1 cellular context compared by ENCODE assay signal in the genomic region with DNA sequence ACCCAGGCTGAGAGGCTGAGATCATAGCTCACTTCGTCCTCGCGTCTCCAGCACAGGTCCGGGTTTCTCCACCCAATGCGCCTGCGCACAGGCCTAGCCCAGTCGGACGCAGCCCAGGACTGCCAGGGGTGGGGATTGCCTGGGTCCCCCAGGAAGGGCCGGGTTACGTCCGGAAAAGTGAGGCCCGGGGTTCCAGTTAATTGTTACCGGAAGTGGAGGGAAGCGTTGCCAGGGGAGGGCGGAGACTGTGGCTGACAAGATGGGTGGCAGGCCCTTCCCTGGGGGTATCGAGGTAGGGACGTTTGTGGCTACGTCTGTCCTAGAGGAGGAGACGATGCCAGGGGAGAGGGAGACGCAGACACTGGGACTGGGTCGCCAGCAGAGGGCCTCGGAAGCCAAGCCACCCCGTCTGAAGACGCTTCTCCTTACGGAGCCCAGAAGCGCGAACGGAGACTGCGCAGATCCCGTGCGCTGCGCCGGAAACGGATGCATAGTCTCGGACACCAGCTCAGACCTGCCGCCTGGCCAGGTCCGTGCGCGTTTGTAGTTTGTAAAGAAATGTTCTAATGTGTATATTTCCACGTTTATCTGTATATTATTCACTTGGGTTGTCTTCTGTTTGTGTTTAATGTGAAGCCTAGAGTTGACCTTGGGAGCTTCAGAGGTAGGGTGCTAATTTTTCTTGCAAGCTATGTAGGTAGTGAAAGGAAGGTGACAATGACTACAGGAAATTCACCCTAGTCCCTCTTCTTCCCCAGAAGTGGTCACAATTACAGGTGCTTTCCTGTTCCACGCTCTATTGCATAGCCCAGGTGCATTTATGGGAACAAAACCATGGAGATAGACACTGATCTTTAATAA.
TF ChIP-seq lines count a peak whose summit lies in the region.

No MANE protein-coding gene starts in this region.

TF ChIP-seq in K562, 482 proteins besides CTCF, POLR2A, EP300 and RAD21 (continued from another document and continues in another):
- TF ChIP-seq, protein P1, sequence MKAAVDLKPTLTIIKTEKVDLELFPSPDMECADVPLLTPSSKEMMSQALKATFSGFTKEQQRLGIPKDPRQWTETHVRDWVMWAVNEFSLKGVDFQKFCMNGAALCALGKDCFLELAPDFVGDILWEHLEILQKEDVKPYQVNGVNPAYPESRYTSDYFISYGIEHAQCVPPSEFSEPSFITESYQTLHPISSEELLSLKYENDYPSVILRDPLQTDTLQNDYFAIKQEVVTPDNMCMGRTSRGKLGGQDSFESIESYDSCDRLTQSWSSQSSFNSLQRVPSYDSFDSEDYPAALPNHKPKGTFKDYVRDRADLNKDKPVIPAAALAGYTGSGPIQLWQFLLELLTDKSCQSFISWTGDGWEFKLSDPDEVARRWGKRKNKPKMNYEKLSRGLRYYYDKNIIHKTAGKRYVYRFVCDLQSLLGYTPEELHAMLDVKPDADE (conservative IDR thresholded peaks at IDR 0.05; ENCODE audit: control insufficient read depth, low read depth, low read length): no peak
- TF ChIP-seq ZNF644 (tag; IDR thresholded peaks at IDR 0.05; ENCODE audit: low read depth): no peak
- TF ChIP-seq, protein P2, sequence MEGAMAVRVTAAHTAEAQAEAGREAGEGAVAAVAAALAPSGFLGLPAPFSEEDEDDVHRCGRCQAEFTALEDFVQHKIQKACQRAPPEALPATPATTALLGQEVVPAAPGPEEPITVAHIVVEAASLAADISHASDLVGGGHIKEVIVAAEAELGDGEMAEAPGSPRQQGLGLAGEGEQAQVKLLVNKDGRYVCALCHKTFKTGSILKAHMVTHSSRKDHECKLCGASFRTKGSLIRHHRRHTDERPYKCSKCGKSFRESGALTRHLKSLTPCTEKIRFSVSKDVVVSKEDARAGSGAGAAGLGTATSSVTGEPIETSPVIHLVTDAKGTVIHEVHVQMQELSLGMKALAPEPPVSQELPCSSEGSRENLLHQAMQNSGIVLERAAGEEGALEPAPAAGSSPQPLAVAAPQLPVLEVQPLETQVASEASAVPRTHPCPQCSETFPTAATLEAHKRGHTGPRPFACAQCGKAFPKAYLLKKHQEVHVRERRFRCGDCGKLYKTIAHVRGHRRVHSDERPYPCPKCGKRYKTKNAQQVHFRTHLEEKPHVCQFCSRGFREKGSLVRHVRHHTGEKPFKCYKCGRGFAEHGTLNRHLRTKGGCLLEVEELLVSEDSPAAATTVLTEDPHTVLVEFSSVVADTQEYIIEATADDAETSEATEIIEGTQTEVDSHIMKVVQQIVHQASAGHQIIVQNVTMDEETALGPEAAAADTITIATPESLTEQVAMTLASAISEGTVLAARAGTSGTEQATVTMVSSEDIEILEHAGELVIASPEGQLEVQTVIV (CRISPR knock-in tag; IDR thresholded peaks at IDR 0.05; ENCODE audit: borderline replicate concordance): no peak
- TF ChIP-seq HIVEP1 (CRISPR knock-in tag; IDR thresholded peaks at IDR 0.05): no peak
- peak; percentile 87 for TF ChIP-seq GATAD2A (IDR thresholded peaks at IDR 0.05)
- no peak for TF ChIP-seq SRSF9 (IDR thresholded peaks at IDR 0.05; ENCODE audit: borderline replicate concordance, low read depth, low read length)
- no peak for TF ChIP-seq RBM17 (IDR thresholded peaks at IDR 0.05; ENCODE audit: borderline replicate concordance, low read depth, low read length)
- TF ChIP-seq C11orf30 (IDR thresholded peaks at IDR 0.05; ENCODE audit: low read depth): peak; percentile 82
- no peak for TF ChIP-seq RFX7 (CRISPR knock-in tag; IDR thresholded peaks at IDR 0.05)
- no peak for TF ChIP-seq FOXP1 (CRISPR knock-in tag; IDR thresholded peaks at IDR 0.05)
- no peak for TF ChIP-seq MCM2 (IDR thresholded peaks at IDR 0.05; ENCODE audit: low read depth)
- no peak for TF ChIP-seq ZNF584 (CRISPR knock-in tag; IDR thresholded peaks at IDR 0.05; ENCODE audit: low read depth)
- TF ChIP-seq, protein P3, sequence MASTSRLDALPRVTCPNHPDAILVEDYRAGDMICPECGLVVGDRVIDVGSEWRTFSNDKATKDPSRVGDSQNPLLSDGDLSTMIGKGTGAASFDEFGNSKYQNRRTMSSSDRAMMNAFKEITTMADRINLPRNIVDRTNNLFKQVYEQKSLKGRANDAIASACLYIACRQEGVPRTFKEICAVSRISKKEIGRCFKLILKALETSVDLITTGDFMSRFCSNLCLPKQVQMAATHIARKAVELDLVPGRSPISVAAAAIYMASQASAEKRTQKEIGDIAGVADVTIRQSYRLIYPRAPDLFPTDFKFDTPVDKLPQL (IDR thresholded peaks at IDR 0.05; ENCODE audit: extremely low read depth, insufficient read length): no peak
- TF ChIP-seq CHD4 (IDR thresholded peaks at IDR 0.05; ENCODE audit: insufficient read depth, insufficient replicate concordance, low read depth, low read length, poor library complexity, severe bottlenecking): no peak
- 0 out of 2 replicates have a peak, but pooled peaks have one; percentile 6 for TF ChIP-seq ZSCAN32 (CRISPR knock-in tag; IDR thresholded peaks at IDR 0.05)
- no peak for TF ChIP-seq CBFA2T2 (conservative IDR thresholded peaks at IDR 0.05)
- TF ChIP-seq TOE1 (IDR thresholded peaks at IDR 0.05; ENCODE audit: borderline replicate concordance): peak; percentile 72
- TF ChIP-seq TOE1 (CRISPR knock-in tag; IDR thresholded peaks at IDR 0.05; ENCODE audit: borderline replicate concordance, low read depth): 0 out of 2 replicates have a peak, but pooled peaks have one; percentile 49
- TF ChIP-seq ZNF263 (CRISPR knock-in tag; IDR thresholded peaks at IDR 0.05; ENCODE audit: borderline replicate concordance): 0 out of 2 replicates have a peak, but pooled peaks have one; percentile 25
- TF ChIP-seq ZNF717 (CRISPR knock-in tag; IDR thresholded peaks at IDR 0.05): 0 out of 2 replicates have a peak, but pooled peaks have one; percentile 63
- no peak for TF ChIP-seq RBM39 (optimal IDR thresholded peaks at IDR 0.05; ENCODE audit: low read depth, low read length)
- TF ChIP-seq JUN (IDR thresholded peaks at IDR 0.05; ENCODE audit: borderline replicate concordance, low read depth, low read length): no peak
- no peak for TF ChIP-seq JUN (CRISPR knock-in tag; IDR thresholded peaks at IDR 0.05; ENCODE audit: borderline replicate concordance)
- TF ChIP-seq XRCC4 (IDR thresholded peaks at IDR 0.05; ENCODE audit: extremely low read depth, insufficient read depth, insufficient read length): no peak
- TF ChIP-seq NFRKB (IDR thresholded peaks at IDR 0.05; ENCODE audit: low read depth): no peak; the same call in 1 of the 2 replicates
- TF ChIP-seq CAMTA2 (CRISPR knock-in tag; conservative IDR thresholded peaks at IDR 0.05): peak; percentile 92
- TF ChIP-seq ZBTB8A (IDR thresholded peaks at IDR 0.05; ENCODE audit: partially characterized antibody): no peak
- TF ChIP-seq, protein P4, sequence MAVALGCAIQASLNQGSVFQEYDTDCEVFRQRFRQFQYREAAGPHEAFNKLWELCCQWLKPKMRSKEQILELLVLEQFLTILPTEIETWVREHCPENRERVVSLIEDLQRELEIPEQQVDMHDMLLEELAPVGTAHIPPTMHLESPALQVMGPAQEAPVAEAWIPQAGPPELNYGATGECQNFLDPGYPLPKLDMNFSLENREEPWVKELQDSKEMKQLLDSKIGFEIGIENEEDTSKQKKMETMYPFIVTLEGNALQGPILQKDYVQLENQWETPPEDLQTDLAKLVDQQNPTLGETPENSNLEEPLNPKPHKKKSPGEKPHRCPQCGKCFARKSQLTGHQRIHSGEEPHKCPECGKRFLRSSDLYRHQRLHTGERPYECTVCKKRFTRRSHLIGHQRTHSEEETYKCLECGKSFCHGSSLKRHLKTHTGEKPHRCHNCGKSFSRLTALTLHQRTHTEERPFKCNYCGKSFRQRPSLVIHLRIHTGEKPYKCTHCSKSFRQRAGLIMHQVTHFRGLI (CRISPR knock-in tag; IDR thresholded peaks at IDR 0.05): 0 out of 2 replicates have a peak, but pooled peaks have one; percentile 57
- TF ChIP-seq SMARCE1 (IDR thresholded peaks at IDR 0.05): 0 out of 2 replicates have a peak, but pooled peaks have one; percentile 9
- TF ChIP-seq HOXB6 (CRISPR knock-in tag; IDR thresholded peaks at IDR 0.05; ENCODE audit: borderline replicate concordance): no peak
- TF ChIP-seq, protein P5, sequence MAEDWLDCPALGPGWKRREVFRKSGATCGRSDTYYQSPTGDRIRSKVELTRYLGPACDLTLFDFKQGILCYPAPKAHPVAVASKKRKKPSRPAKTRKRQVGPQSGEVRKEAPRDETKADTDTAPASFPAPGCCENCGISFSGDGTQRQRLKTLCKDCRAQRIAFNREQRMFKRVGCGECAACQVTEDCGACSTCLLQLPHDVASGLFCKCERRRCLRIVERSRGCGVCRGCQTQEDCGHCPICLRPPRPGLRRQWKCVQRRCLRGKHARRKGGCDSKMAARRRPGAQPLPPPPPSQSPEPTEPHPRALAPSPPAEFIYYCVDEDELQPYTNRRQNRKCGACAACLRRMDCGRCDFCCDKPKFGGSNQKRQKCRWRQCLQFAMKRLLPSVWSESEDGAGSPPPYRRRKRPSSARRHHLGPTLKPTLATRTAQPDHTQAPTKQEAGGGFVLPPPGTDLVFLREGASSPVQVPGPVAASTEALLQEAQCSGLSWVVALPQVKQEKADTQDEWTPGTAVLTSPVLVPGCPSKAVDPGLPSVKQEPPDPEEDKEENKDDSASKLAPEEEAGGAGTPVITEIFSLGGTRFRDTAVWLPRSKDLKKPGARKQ (CRISPR knock-in tag; IDR thresholded peaks at IDR 0.05): no peak
- no peak for TF ChIP-seq SNRNP70 (optimal IDR thresholded peaks at IDR 0.05; ENCODE audit: low read depth, low read length)
- TF ChIP-seq LEF1 (IDR thresholded peaks at IDR 0.05): no peak
- no peak for TF ChIP-seq CBX8 (IDR thresholded peaks at IDR 0.05; ENCODE audit: borderline replicate concordance, extremely low read depth, low read depth, low read length, poor library complexity, severe bottlenecking)
- no peak; a peak in 1 of 4 replicates for TF ChIP-seq ARNT (IDR thresholded peaks at IDR 0.05)
- TF ChIP-seq, protein P6, sequence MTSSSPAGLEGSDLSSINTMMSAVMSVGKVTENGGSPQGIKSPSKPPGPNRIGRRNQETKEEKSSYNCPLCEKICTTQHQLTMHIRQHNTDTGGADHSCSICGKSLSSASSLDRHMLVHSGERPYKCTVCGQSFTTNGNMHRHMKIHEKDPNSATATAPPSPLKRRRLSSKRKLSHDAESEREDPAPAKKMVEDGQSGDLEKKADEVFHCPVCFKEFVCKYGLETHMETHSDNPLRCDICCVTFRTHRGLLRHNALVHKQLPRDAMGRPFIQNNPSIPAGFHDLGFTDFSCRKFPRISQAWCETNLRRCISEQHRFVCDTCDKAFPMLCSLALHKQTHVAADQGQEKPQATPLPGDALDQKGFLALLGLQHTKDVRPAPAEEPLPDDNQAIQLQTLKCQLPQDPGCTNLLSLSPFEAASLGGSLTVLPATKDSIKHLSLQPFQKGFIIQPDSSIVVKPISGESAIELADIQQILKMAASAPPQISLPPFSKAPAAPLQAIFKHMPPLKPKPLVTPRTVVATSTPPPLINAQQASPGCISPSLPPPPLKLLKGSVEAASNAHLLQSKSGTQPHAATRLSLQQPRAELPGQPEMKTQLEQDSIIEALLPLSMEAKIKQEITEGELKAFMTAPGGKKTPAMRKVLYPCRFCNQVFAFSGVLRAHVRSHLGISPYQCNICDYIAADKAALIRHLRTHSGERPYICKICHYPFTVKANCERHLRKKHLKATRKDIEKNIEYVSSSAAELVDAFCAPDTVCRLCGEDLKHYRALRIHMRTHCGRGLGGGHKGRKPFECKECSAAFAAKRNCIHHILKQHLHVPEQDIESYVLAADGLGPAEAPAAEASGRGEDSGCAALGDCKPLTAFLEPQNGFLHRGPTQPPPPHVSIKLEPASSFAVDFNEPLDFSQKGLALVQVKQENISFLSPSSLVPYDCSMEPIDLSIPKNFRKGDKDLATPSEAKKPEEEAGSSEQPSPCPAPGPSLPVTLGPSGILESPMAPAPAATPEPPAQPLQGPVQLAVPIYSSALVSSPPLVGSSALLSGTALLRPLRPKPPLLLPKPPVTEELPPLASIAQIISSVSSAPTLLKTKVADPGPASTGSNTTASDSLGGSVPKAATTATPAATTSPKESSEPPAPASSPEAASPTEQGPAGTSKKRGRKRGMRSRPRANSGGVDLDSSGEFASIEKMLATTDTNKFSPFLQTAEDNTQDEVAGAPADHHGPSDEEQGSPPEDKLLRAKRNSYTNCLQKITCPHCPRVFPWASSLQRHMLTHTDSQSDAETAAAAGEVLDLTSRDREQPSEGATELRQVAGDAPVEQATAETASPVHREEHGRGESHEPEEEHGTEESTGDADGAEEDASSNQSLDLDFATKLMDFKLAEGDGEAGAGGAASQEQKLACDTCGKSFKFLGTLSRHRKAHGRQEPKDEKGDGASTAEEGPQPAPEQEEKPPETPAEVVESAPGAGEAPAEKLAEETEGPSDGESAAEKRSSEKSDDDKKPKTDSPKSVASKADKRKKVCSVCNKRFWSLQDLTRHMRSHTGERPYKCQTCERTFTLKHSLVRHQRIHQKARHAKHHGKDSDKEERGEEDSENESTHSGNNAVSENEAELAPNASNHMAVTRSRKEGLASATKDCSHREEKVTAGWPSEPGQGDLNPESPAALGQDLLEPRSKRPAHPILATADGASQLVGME (CRISPR knock-in tag; IDR thresholded peaks at IDR 0.05): 0 out of 2 replicates have a peak, but pooled peaks have one; percentile 32
- TF ChIP-seq ELF2 (CRISPR knock-in tag; IDR thresholded peaks at IDR 0.05): peak; percentile 88
- TF ChIP-seq XRCC3 (IDR thresholded peaks at IDR 0.05): no peak
- TF ChIP-seq, protein P7, sequence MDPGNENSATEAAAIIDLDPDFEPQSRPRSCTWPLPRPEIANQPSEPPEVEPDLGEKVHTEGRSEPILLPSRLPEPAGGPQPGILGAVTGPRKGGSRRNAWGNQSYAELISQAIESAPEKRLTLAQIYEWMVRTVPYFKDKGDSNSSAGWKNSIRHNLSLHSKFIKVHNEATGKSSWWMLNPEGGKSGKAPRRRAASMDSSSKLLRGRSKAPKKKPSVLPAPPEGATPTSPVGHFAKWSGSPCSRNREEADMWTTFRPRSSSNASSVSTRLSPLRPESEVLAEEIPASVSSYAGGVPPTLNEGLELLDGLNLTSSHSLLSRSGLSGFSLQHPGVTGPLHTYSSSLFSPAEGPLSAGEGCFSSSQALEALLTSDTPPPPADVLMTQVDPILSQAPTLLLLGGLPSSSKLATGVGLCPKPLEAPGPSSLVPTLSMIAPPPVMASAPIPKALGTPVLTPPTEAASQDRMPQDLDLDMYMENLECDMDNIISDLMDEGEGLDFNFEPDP (CRISPR knock-in tag; IDR thresholded peaks at IDR 0.05): 0 out of 2 replicates have a peak, but pooled peaks have one; percentile 68
- no peak for TF ChIP-seq SRSF1 (IDR thresholded peaks at IDR 0.05; ENCODE audit: low read depth, low read length)
- TF ChIP-seq HNRNPUL1 (IDR thresholded peaks at IDR 0.05; ENCODE audit: low read length): no peak; the same call in 1 of the 2 replicates
- TF ChIP-seq ZKSCAN8 (CRISPR knock-in tag; IDR thresholded peaks at IDR 0.05): no peak
- no peak for TF ChIP-seq FOXA3 (CRISPR knock-in tag; conservative IDR thresholded peaks at IDR 0.05 in 1 of 2, IDR thresholded peaks at IDR 0.05 in 1 of 2)
- 0 out of 2 replicates have a peak, but pooled peaks have one; percentile 2 for TF ChIP-seq TAL1 (IDR thresholded peaks at IDR 0.05)
- TF ChIP-seq, protein P8, sequence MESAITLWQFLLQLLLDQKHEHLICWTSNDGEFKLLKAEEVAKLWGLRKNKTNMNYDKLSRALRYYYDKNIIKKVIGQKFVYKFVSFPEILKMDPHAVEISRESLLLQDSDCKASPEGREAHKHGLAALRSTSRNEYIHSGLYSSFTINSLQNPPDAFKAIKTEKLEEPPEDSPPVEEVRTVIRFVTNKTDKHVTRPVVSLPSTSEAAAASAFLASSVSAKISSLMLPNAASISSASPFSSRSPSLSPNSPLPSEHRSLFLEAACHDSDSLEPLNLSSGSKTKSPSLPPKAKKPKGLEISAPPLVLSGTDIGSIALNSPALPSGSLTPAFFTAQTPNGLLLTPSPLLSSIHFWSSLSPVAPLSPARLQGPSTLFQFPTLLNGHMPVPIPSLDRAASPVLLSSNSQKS (CRISPR knock-in tag; IDR thresholded peaks at IDR 0.05): peak; percentile 65; the same call in 1 of the 2 replicates
- TF ChIP-seq TAF15 (IDR thresholded peaks at IDR 0.05; ENCODE audit: low read depth, low read length): no peak; the same call in 1 of the 2 replicates
- TF ChIP-seq HLTF (IDR thresholded peaks at IDR 0.05): peak; percentile 75
